In the genomic region with DNA sequence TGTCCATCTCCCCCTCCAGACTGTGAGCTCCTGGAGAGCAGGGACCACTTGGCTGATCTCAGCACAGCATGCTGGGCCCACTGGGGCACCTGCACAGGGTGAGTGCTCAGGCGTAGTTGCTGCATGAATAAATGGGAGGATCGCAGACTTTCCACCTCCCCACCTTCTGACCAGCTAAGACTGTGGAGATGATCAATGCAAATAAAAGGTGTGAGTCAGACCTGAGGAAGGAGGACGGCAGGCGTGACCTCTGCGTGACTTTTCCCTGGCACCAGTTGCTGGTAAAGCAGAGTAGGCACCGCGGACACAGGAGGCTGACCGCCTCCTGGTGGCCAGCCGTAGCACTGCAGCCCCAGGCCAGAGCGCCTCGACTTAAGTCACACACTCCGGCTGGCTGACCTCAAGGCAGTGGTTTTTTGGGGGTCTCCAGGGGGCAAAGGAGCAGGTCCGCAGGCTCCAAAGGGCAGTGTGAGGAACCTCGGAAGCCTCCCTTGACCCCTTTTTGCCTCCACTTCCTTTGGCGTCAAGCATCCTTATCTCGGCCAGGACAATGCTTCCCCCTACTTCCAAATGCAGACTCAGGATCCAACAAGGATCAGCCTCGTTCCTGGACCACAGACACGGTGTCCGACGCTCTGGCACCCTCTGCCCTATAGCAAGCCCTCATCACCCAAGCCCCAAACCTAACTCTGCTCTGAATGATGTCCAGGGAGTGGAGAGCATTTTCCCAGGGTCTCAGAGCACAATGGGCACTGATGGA, we compare ENCODE assay signal across 8 cellular contexts. TPM values are rescaled to one million over a fixed set of nuclear protein-coding genes. Genes with fewer than 3 reads are reported as not detected.
DNase-seq lines count a peak whose midpoint lies in the region; ATAC-seq and TF ChIP-seq lines count a peak whose summit lies in the region.

No MANE protein-coding gene starts in this region.

- peak; percentile 98 for TF ChIP-seq CTCF in 22Rv1 (IDR thresholded peaks at IDR 0.05)
- peak; percentile 96 for TF ChIP-seq CTCF in VCaP (conservative IDR thresholded peaks at IDR 0.05)
- TF ChIP-seq CTCF in breast epithelium (IDR thresholded peaks at IDR 0.05), result peak; percentile 69 to 79 (median 71)

- no peaks in the 10 kb centered on the region for H3K27me3 ChIP-seq in MG63
- no peaks in the 10 kb centered on the region for H3K27me3 ChIP-seq in breast epithelium

- H3K9me3 ChIP-seq in MG63 (peaks cover 9% of the 10 kb centered on the region; the same call in 1 of the 2 replicates), breast epithelium (peaks cover 0 to 12% of the 10 kb centered on the region in 2 donors)

- H3K27ac ChIP-seq in 22Rv1, result no peak overlapping the region
- H3K27ac ChIP-seq in VCaP, result 0 out of 2 replicates have a peak overlapping the region, but pooled peaks have one; percentile 16
- H3K27ac ChIP-seq in breast epithelium, result no peak overlapping the region

- ATAC-seq in GM18867 (IDR thresholded peaks at IDR 0.05; ENCODE audit: unreplicated experiment), result peak; percentile 78

- DNase-seq in MG63 (peak; percentile 87), breast epithelium (ENCODE audit: low spot score in 2 of 2) (peak; percentile 40 to 61), kidney tubule cell (ENCODE audit: low spot score) (peak; percentile 98), SKM-1 treated with dmso at 0.1 percent for 144 hours (lab: John Stamatoyannopoulos, UW; ENCODE audit: unreplicated experiment) (no peak)
- DNase-seq in stimulated activated CD4-positive, alpha-beta T cell treated with anti-CD3 and anti-CD28 coated beads, Interleukin-4, amount 100 ng/mL, for 24 hours, result peak; percentile 73

- intact Hi-C loops in breast epithelium (cut with DNase I; ENCODE audit: low total_unique reads), result no loop called here

- H3K4me3 ChIP-seq in MG63 (no peak overlapping the region), breast epithelium (no peak overlapping the region)

- H3K36me3 ChIP-seq in MG63, result no peaks in the 10 kb centered on the region
- H3K36me3 ChIP-seq in breast epithelium, result no peaks in the 10 kb centered on the region

- TF ChIP-seq POLR2A in breast epithelium (IDR thresholded peaks at IDR 0.05), result no peak

- H3K4me1 ChIP-seq in breast epithelium, result no peaks in the 10 kb centered on the region

RNA-seq across cellular contexts. Expression of a gene that starts 12.7 kb away (rescaled TPM):
- total RNA-seq in MG63 (2014; rRNA removed; shearing (Covaris generic); ENCODE audit: low replicate concordance), result 12.6 and 15.5 TPM in 2 replicates
- 10 to 100 TPM in 2 of 3 donors, 1 to 10 TPM in 1; 9.8 to 15.1 (median 14.8) TPM for total RNA-seq in breast epithelium
